In genomic region chr2:120344991-120345975, GRCh38 we compare ENCODE assay signal across 7 cellular contexts. TPM values are rescaled to one million over a fixed set of nuclear protein-coding genes. Genes with fewer than 3 reads are reported as not detected.
DNase-seq lines count a peak whose midpoint lies in the region; ATAC-seq and TF ChIP-seq lines count a peak whose summit lies in the region.

No MANE protein-coding gene starts in this region.

- DNase-seq in NCI-H526 (lab: John Stamatoyannopoulos, UW): peak; percentile 23 to 73
- DNase-seq in choroid plexus epithelial cell (ENCODE audit: low read depth): no peak
- DNase-seq in mesendoderm: no peak

- no peak overlapping the region for H3K27ac ChIP-seq in mesendoderm (ENCODE audit: low read depth, low read length)

- peaks cover 55% of the 10 kb centered on the region for H3K27me3 ChIP-seq in mesendoderm (ENCODE audit: insufficient read depth, low read length, poor library complexity)

- no peaks in the 10 kb centered on the region for H3K4me1 ChIP-seq in mesendoderm (ENCODE audit: control insufficient read depth, low read depth, low read length)

- WGBS in mesendoderm (ENCODE audit: extremely low coverage, insufficient coverage, low lambda C conversion rate): no CpG with 5 or more reads among the region's 146 CpGs

- H3K9ac ChIP-seq in mesendoderm (ENCODE audit: low read length): no peak overlapping the region

- no peak overlapping the region for H2BK5ac ChIP-seq in mesendoderm (ENCODE audit: low read length)

- peak overlapping the region; percentile 56 for H3K56ac ChIP-seq in mesendoderm (ENCODE audit: low read length)

- no peak for ATAC-seq in HG03159 (IDR thresholded peaks at IDR 0.05; ENCODE audit: unreplicated experiment)
- no peak for ATAC-seq in GM18502 (IDR thresholded peaks at IDR 0.05; ENCODE audit: poor library complexity, unreplicated experiment)
- ATAC-seq in HG02852 (IDR thresholded peaks at IDR 0.05; ENCODE audit: unreplicated experiment): no peak

- no peak overlapping the region for H3K23ac ChIP-seq in mesendoderm (ENCODE audit: low read length)

- H2BK120ac ChIP-seq in mesendoderm (ENCODE audit: low read depth, low read length): no peak overlapping the region

- H2AK5ac ChIP-seq in mesendoderm (ENCODE audit: low read length): no peak overlapping the region

- H3K79me2 ChIP-seq in mesendoderm (ENCODE audit: control insufficient read depth, insufficient read depth, low read length): no peaks in the 10 kb centered on the region

- no peak overlapping the region for H3K18ac ChIP-seq in mesendoderm (ENCODE audit: low read length)

- H3K4ac ChIP-seq in mesendoderm (ENCODE audit: low read depth, low read length): no peak overlapping the region

- no peaks in the 10 kb centered on the region for H3K79me1 ChIP-seq in mesendoderm (ENCODE audit: low read length)

- no peak for TF ChIP-seq CTCF in choroid plexus epithelial cell (conservative IDR thresholded peaks at IDR 0.05; ENCODE audit: low read depth, low read length)

- H3K36me3 ChIP-seq in mesendoderm (ENCODE audit: control insufficient read depth, insufficient read depth, low read length): no peaks in the 10 kb centered on the region

- H4K5ac ChIP-seq in mesendoderm (ENCODE audit: low read length): no peak overlapping the region

- H3K4me3 ChIP-seq in GM08714 (ENCODE audit: low read length): peak overlapping the region; percentile 39; the same call in 1 of the 2 replicates
- peak overlapping the region; percentile 49 for H3K4me3 ChIP-seq in choroid plexus epithelial cell (ENCODE audit: low read depth, low read length)
- H3K4me3 ChIP-seq in mesendoderm (ENCODE audit: low read length): no peak overlapping the region

- H3K4me2 ChIP-seq in mesendoderm (ENCODE audit: low read length): peak overlapping the region; percentile 34

- H2BK15ac ChIP-seq in mesendoderm (replicated peaks; ENCODE audit: low read depth): no peak overlapping the region

- no peak overlapping the region for H4K8ac ChIP-seq in mesendoderm (ENCODE audit: low read depth, low read length)

RNA-seq across cellular contexts. Expression of gene INHBB, which starts 0.7 kb away (rescaled TPM):
- 0.01 TPM for polyA plus RNA-seq in mesendoderm (2013, experiment 1 of 2)
- 0.01 TPM for polyA plus RNA-seq in mesendoderm (2013, experiment 2 of 2)

Comparison
In these comparisons a context has a peak if more than half of its experiments do, and no peak if none do; other contexts are left out.
1. DNase-seq: peak in NCI-H526 (2 of 2); none in choroid plexus epithelial cell (single experiment) and mesendoderm (single experiment).